ENCODE assay signal across 27 cellular contexts in genomic region chr12:115023279-115023678, GRCh38.
A peak's percentile ranks its signal among the peaks of the same experiment; 100 is the strongest.
DNase-seq lines count a peak whose midpoint lies in the region; ATAC-seq, FAIRE-seq and TF ChIP-seq lines count a peak whose summit lies in the region.
"Had no signal": no experiment of that assay in that cellular context is flagged by ENCODE, and none has a peak within 500 bp of the region (broad histone marks: within the 10 kb centered on the region; RNA-seq: fewer than 3 reads in every experiment).

No MANE protein-coding gene starts in this region.

- no peak for ATAC-seq in HepG2
- peak; percentile 52 for ATAC-seq in left ventricle myocardium superior
- no peak for ATAC-seq in HG03175 (IDR thresholded peaks at IDR 0.05; ENCODE audit: unreplicated experiment)
- ATAC-seq in upper lobe of right lung = no peak
- ATAC-seq: psoas muscle; stimulated activated memory B cell treated with anti-CD40 and anti-IgM and Interleukin-4, amounts not matched to agents 10 μg/mL and 1 μg/mL and 100 μg/mL, for 72 hours; T-cell had no signal

- H3K9ac ChIP-seq in liver (ENCODE audit: low read depth in 1 of 2, low read length in 2 of 2) (no peak overlapping the region), HepG2 (ENCODE audit: insufficient read depth, low read depth, low read length) (no peak overlapping the region)

- no peaks in the 10 kb centered on the region for H3K79me2 ChIP-seq in HepG2 (ENCODE audit: insufficient read depth, low read length)

- POLR2A ChIA-PET in HepG2 (lab: Yijun Ruan, JAX) = no interaction called here

- H3K9me3 ChIP-seq in liver (ENCODE audit: control insufficient read depth in 4 of 4, low read length in 3 of 4) (peaks cover 0 to 8% (median under 1%) of the 10 kb centered on the region in 4 donors), HepG2 (ENCODE audit: low read length) (no peaks in the 10 kb centered on the region; the same call in 1 of the 2 replicates), stomach (peaks cover 0 to 14% (median 12%) of the 10 kb centered on the region in 4 donors), upper lobe of right lung (no peaks in the 10 kb centered on the region)

- BruUV-seq in HepG2 (replicated peaks; lab: Mats Ljungman, UMichigan) = no TSS peak

- no peak overlapping the region for H3K4me2 ChIP-seq in HepG2 (ENCODE audit: low read depth, low read length)

- H3K27ac ChIP-seq in liver (ENCODE audit: low read depth in 1 of 2, low read length in 2 of 2) (no peak overlapping the region), HepG2 (ENCODE audit: extremely low read length, insufficient read depth, low read length) (no peak overlapping the region), stomach (no peak overlapping the region), upper lobe of right lung (no peak overlapping the region)
- H3K27ac ChIP-seq: psoas muscle, tibial nerve had no signal

- H3K4me1 ChIP-seq in liver (ENCODE audit: control insufficient read depth in 4 of 4, insufficient read depth in 4 of 4, low read length in 3 of 4) (no peaks in the 10 kb centered on the region), HepG2 (ENCODE audit: insufficient read depth, low read length) (no peaks in the 10 kb centered on the region), stomach (peaks cover 0 to 15% (median 0%) of the 10 kb centered on the region in 4 donors), upper lobe of right lung (no peaks in the 10 kb centered on the region)
- H3K4me1 ChIP-seq: psoas muscle had no signal

- CTCF ChIA-PET in HepG2 (lab: Yijun Ruan, JAX; ENCODE audit: low intra/inter-chr PET ratio, low total read pairs) = no interaction called here

- TF ChIP-seq POLR2A in HepG2 (IDR thresholded peaks at IDR 0.05; ENCODE audit: insufficient read depth in 1 of 2, low read depth in 2 of 2, low read length in 2 of 2) (no peak), stomach (IDR thresholded peaks at IDR 0.05) (no peak)

- H3K36me3 ChIP-seq in liver (ENCODE audit: control insufficient read depth in 4 of 4, insufficient read depth in 3 of 4, low read depth in 1 of 4, low read length in 3 of 4) (no peaks in the 10 kb centered on the region), HepG2 (replicated peaks in 1 of 2; ENCODE audit: control insufficient read depth in 1 of 2, insufficient read depth in 2 of 2, low read length in 2 of 2) (no peaks in the 10 kb centered on the region), stomach (no peaks in the 10 kb centered on the region), upper lobe of right lung (no peaks in the 10 kb centered on the region)
- H3K36me3 ChIP-seq: tibial nerve had no signal

- H4K20me1 ChIP-seq in HepG2 (ENCODE audit: insufficient read depth, low read length) = no peaks in the 10 kb centered on the region

- TF ChIP-seq EP300 in HepG2 (IDR thresholded peaks at IDR 0.05; ENCODE audit: low read depth in 2 of 2, low read length in 2 of 2) (no peak), HepG2 (CRISPR knock-in tag; IDR thresholded peaks at IDR 0.05; ENCODE audit: borderline replicate concordance) (no peak), stomach (IDR thresholded peaks at IDR 0.05) (no peak)

- H3K4me3 ChIP-seq in liver (ENCODE audit: low read depth in 1 of 3, low read length in 3 of 3) (no peak overlapping the region), HepG2 (replicated peaks in 1 of 3; ENCODE audit: insufficient read depth in 1 of 3, low read depth in 2 of 3, low read length in 3 of 3) (no peak overlapping the region), stomach (no peak overlapping the region), upper lobe of right lung (no peak overlapping the region)
- H3K4me3 ChIP-seq: dorsolateral prefrontal cortex, psoas muscle, tibial nerve had no signal

- DNase-seq in HepG2 (ENCODE audit: low spot score) (no peak), cerebellar cortex (ENCODE audit: low spot score) (peak; percentile 84), left ventricle myocardium superior (peak; percentile 63), superior temporal gyrus (ENCODE audit: extremely low spot score) (peak; percentile 30), stomach (no peak), upper lobe of right lung (no peak)
- DNase-seq: activated CD4-positive, alpha-beta T cell treated with anti-CD3 and anti-CD28 coated beads, Interleukin-2, amount 50 U/mL, for 4 hours; activated naive CD4-positive, alpha-beta T cell treated with anti-CD3 and anti-CD28 coated beads for 36 hours; activated T-cell treated with anti-CD3 and anti-CD28 coated beads for 4 hours; CD8-positive, alpha-beta memory T cell; DND-41; H9; KG1; NCI-H1092; NCI-H2081 treated with DMSO at 0.1 percent for 48 hours; NCI-H69; nephron progenitor cell; psoas muscle; SHP77; T-cell had no signal

- H3K27me3 ChIP-seq in liver (ENCODE audit: control insufficient read depth in 4 of 4, insufficient read depth in 4 of 4, low read length in 3 of 4) (no peaks in the 10 kb centered on the region), HepG2 (ENCODE audit: control insufficient read depth in 1 of 2, insufficient read depth in 2 of 2, low read length in 2 of 2) (no peaks in the 10 kb centered on the region), stomach (no peaks in the 10 kb centered on the region), upper lobe of right lung (no peaks in the 10 kb centered on the region)
- H3K27me3 ChIP-seq: tibial nerve had no signal

- intact Hi-C loops in HepG2 (cut with micrococcal nuclease; ENCODE audit: unreplicated experiment) (no loop called here), left ventricle myocardium superior (cut with micrococcal nuclease) (no loop called here), stomach (cut with DNase I; ENCODE audit: low total_unique reads) (no loop called here), upper lobe of right lung (cut with DNase I) (no loop called here)

- H2AFZ ChIP-seq in HepG2 (ENCODE audit: low read length) = no peak overlapping the region

- no peak for TF ChIP-seq CTCF in liver (IDR thresholded peaks at IDR 0.05; ENCODE audit: low read depth, low read length, missing input control)
- TF ChIP-seq CTCF in HepG2 (CRISPR knock-in tag; IDR thresholded peaks at IDR 0.05) = no peak
- TF ChIP-seq CTCF in stomach (IDR thresholded peaks at IDR 0.05) = no peak
- no peak for TF ChIP-seq CTCF in upper lobe of right lung (IDR thresholded peaks at IDR 0.05)

- in situ Hi-C loops in HepG2 (cut with HindIII; ENCODE audit: extremely low pct_ligation_motif_present, low pct_unique_long_range_greater_than_20kb) = no loop called here

- no peak for FAIRE-seq in HepG2 (lab: Jason Lieb, UNC)
- FAIRE-seq: GM19239, islet of Langerhans had no signal

- peak in 1 of 2 donors; percentile 14 for TF ChIP-seq RAD21 in liver (IDR thresholded peaks at IDR 0.05)
- no peak for TF ChIP-seq RAD21 in HepG2 (CRISPR knock-in tag; IDR thresholded peaks at IDR 0.05)

TF ChIP-seq in liver, 16 proteins besides CTCF, POLR2A, EP300 and RAD21:
- TF ChIP-seq NR2F2 (IDR thresholded peaks at IDR 0.05) (peak; percentile 72), RXRA (IDR thresholded peaks at IDR 0.05) (peak in 1 of 2 donors; percentile 16), GABPA (IDR thresholded peaks at IDR 0.05 in 1 of 2, conservative IDR thresholded peaks at IDR 0.05 in 1 of 2) (no peak)

TF ChIP-seq in HepG2, 621 proteins besides CTCF, POLR2A, EP300 and RAD21:
- TF ChIP-seq ZNF18 (CRISPR knock-in tag; IDR thresholded peaks at IDR 0.05; ENCODE audit: insufficient replicate concordance) = no peak
- no peak for TF ChIP-seq PAF1 (CRISPR knock-in tag; IDR thresholded peaks at IDR 0.05)
- no peak for TF ChIP-seq HIC2 (CRISPR knock-in tag; IDR thresholded peaks at IDR 0.05; ENCODE audit: low read depth)
- TF ChIP-seq ZC3H4 (CRISPR knock-in tag; IDR thresholded peaks at IDR 0.05; ENCODE audit: borderline replicate concordance) = no peak
- no peak for TF ChIP-seq MXI1 (IDR thresholded peaks at IDR 0.05; ENCODE audit: borderline replicate concordance, low read depth, low read length)

Comparison
In these comparisons a context has a peak if more than half of its experiments do, and no peak if none do; other contexts are left out.
1. DNase-seq: peak in cerebellar cortex (single experiment), left ventricle myocardium superior (single experiment) and superior temporal gyrus (single experiment); none in HepG2 (single experiment), stomach (single experiment) and upper lobe of right lung (single experiment).